Comparison of ENCODE assay signal across 18 cellular contexts in the genomic region with DNA sequence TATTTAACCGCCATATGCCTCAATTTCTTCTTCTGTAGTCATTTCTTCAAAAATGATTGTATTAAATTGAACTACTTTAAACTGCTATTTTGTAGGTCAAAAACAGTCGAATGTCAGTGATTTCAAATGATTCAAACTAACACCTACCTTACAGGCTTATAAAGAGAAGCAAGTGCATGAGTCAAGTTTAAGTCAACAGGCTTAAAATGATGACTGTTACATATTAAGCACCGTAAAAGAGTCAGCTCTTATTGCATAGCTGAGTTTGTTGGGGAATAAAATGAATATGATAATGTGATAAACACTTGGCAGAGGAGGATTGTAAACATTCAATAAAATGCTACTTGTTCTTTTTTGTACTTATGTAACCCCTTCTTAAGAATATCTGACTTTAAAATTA.
DNase-seq lines count a peak whose midpoint lies in the region; ATAC-seq, FAIRE-seq and TF ChIP-seq lines count a peak whose summit lies in the region.
"Had no signal": no experiment of that assay in that cellular context is flagged by ENCODE, and none has a peak within 500 bp of the region (broad histone marks: within the 10 kb centered on the region; RNA-seq: fewer than 3 reads in every experiment).

No MANE protein-coding gene starts in this region.

- no peak for TF ChIP-seq CTCF in HepG2 (CRISPR knock-in tag; IDR thresholded peaks at IDR 0.05)
- no peak for TF ChIP-seq CTCF in right lobe of liver (IDR thresholded peaks at IDR 0.05)
- no peak for TF ChIP-seq CTCF in RWPE1 (conservative IDR thresholded peaks at IDR 0.05; ENCODE audit: low read depth)
- TF ChIP-seq CTCF in fibroblast of mammary gland (conservative IDR thresholded peaks at IDR 0.05; ENCODE audit: control insufficient read depth, insufficient read depth, low read depth, low read length), result no peak
- no peak for TF ChIP-seq CTCF in thoracic aorta (IDR thresholded peaks at IDR 0.05)

- no peak overlapping the region for H3K9ac ChIP-seq in HepG2 (ENCODE audit: insufficient read depth, low read depth, low read length)
- H3K9ac ChIP-seq: BLaER1, KMS-11 had no signal

- H3K4me2 ChIP-seq in HepG2 (ENCODE audit: low read depth, low read length), result no peak overlapping the region
- H3K4me2 ChIP-seq: BLaER1, KMS-11 had no signal

- CTCF ChIA-PET in HepG2 (lab: Yijun Ruan, JAX; ENCODE audit: low intra/inter-chr PET ratio, low total read pairs), result no interaction called here
- CTCF ChIA-PET in RWPE1 (lab: Yijun Ruan, JAX), result no interaction called here

- no peak for ATAC-seq in HepG2
- ATAC-seq in right lobe of liver, result no peak
- peak; percentile 24 for ATAC-seq in thoracic aorta (ENCODE audit: insufficient number of reproducible peaks, low FRiP score, low read depth)
- ATAC-seq in HG02759 (IDR thresholded peaks at IDR 0.05; ENCODE audit: unreplicated experiment), result no peak
- ATAC-seq: HCT116 had no signal

- no peaks in the 10 kb centered on the region for H3K36me3 ChIP-seq in HepG2 (replicated peaks in 1 of 2; ENCODE audit: control insufficient read depth in 1 of 2, insufficient read depth in 2 of 2, low read length in 2 of 2)
- no peaks in the 10 kb centered on the region for H3K36me3 ChIP-seq in right lobe of liver
- no peaks in the 10 kb centered on the region for H3K36me3 ChIP-seq in thoracic aorta
- H3K36me3 ChIP-seq: BLaER1, SJCRH30 had no signal

- no peaks in the 10 kb centered on the region for H3K79me2 ChIP-seq in HepG2 (ENCODE audit: insufficient read depth, low read length)

- in situ Hi-C loops in HepG2 (cut with HindIII; ENCODE audit: extremely low pct_ligation_motif_present, low pct_unique_long_range_greater_than_20kb), result no loop called here

- no peak overlapping the region for H2AFZ ChIP-seq in HepG2 (ENCODE audit: low read length)

- no peak for FAIRE-seq in HepG2 (lab: Jason Lieb, UNC)

- no peaks in the 10 kb centered on the region for H4K20me1 ChIP-seq in HepG2 (ENCODE audit: insufficient read depth, low read length)
- H4K20me1 ChIP-seq: BLaER1 had no signal

- H3K9me3 ChIP-seq in HepG2 (ENCODE audit: low read length), result no peaks in the 10 kb centered on the region
- H3K9me3 ChIP-seq in right lobe of liver, result no peaks in the 10 kb centered on the region
- H3K9me3 ChIP-seq in thoracic aorta, result no peaks in the 10 kb centered on the region
- H3K9me3 ChIP-seq: BLaER1, SJCRH30 had no signal

- TF ChIP-seq RAD21 in HepG2 (CRISPR knock-in tag; IDR thresholded peaks at IDR 0.05), result no peak

- WGBS in HepG2 (ENCODE audit: low lambda C conversion rate), result 24% methylated on average over 3 of the region's 3 CpGs
- WGBS in right lobe of liver (ENCODE audit: insufficient coverage, low coverage, low lambda C conversion rate, missing lambda C conversion rate), result 64% methylated on average over 3 of the region's 3 CpGs

- BruUV-seq in HepG2 (replicated peaks; lab: Mats Ljungman, UMichigan), result no TSS peak

- H3K27me3 ChIP-seq in HepG2 (ENCODE audit: control insufficient read depth in 1 of 2, insufficient read depth in 2 of 2, low read length in 2 of 2), result 0 out of 5 replicates have a peak, but pooled peaks cover 0 to 4% of the 10 kb centered on the region in 2 experiments
- no peaks in the 10 kb centered on the region for H3K27me3 ChIP-seq in right lobe of liver
- no peaks in the 10 kb centered on the region for H3K27me3 ChIP-seq in thoracic aorta (replicated peaks; ENCODE audit: insufficient read depth)
- H3K27me3 ChIP-seq: BLaER1, SJCRH30 had no signal

- H3K4me3 ChIP-seq in HepG2 (replicated peaks in 1 of 3; ENCODE audit: insufficient read depth in 1 of 3, low read depth in 2 of 3, low read length in 3 of 3) (no peak overlapping the region), right lobe of liver (no peak overlapping the region), fibroblast of mammary gland (ENCODE audit: control insufficient read depth, low read depth, low read length) (no peak overlapping the region), thoracic aorta (no peak overlapping the region)
- H3K4me3 ChIP-seq: BLaER1, SJCRH30 had no signal

- intact Hi-C loops in HepG2 (cut with micrococcal nuclease; ENCODE audit: unreplicated experiment) (no loop called here), right lobe of liver (cut with DNase I) (no loop called here)

- no peak for DNase-seq in HepG2 (ENCODE audit: low spot score)
- no peak for DNase-seq in right lobe of liver
- DNase-seq in RWPE1 (ENCODE audit: low spot score), result peak; percentile 15
- peak; percentile 36 for DNase-seq in fibroblast of mammary gland (ENCODE audit: low read depth)
- no peak for DNase-seq in thoracic aorta (ENCODE audit: low spot score)
- no peak for DNase-seq in pons (ENCODE audit: low spot score)
- no peak for DNase-seq in NCI-H69 (lab: John Stamatoyannopoulos, UW)
- DNase-seq: 8988T, GF-D8, NCI-H1436, NCI-H1930, NCI-H226, NCI-H524, SJCRH30 had no signal

- TF ChIP-seq EP300 in HepG2 (IDR thresholded peaks at IDR 0.05; ENCODE audit: low read depth in 2 of 2, low read length in 2 of 2), result no peak
- TF ChIP-seq EP300 in HepG2 (CRISPR knock-in tag; IDR thresholded peaks at IDR 0.05; ENCODE audit: borderline replicate concordance), result no peak

- H3K4me1 ChIP-seq in HepG2 (ENCODE audit: insufficient read depth, low read length) (peaks cover 11% of the 10 kb centered on the region), right lobe of liver (no peaks in the 10 kb centered on the region), thoracic aorta (ENCODE audit: control insufficient read depth in 1 of 2, low read depth in 2 of 2) (peaks cover 8 to 28% of the 10 kb centered on the region in 2 donors)

- TF ChIP-seq POLR2A in HepG2 (IDR thresholded peaks at IDR 0.05; ENCODE audit: insufficient read depth in 1 of 2, low read depth in 2 of 2, low read length in 2 of 2) (no peak), right lobe of liver (IDR thresholded peaks at IDR 0.05) (no peak)

- H3K27ac ChIP-seq in HepG2 (ENCODE audit: extremely low read length, insufficient read depth, low read length) (no peak overlapping the region), right lobe of liver (no peak overlapping the region), RWPE1 (no peak overlapping the region), thoracic aorta (no peak overlapping the region)
- H3K27ac ChIP-seq: BLaER1, KMS-11, SJCRH30 had no signal

- POLR2A ChIA-PET in HepG2 (lab: Yijun Ruan, JAX), result no interaction called here
- POLR2A ChIA-PET in RWPE1 (lab: Yijun Ruan, JAX; ENCODE audit: low non-redundant PET), result no interaction called here

TF ChIP-seq in HepG2, 621 proteins besides CTCF, POLR2A, EP300 and RAD21:
- TF ChIP-seq MAFF (IDR thresholded peaks at IDR 0.05; ENCODE audit: low read depth, low read length) (peak; percentile 46; the same call in 1 of the 2 replicates), ZFP36L1 (CRISPR knock-in tag; IDR thresholded peaks at IDR 0.05) (no peak), MAFK (conservative IDR thresholded peaks at IDR 0.05 in 1 of 2, IDR thresholded peaks at IDR 0.05 in 1 of 2; ENCODE audit: low read length in 2 of 2) (peak; percentile 19 to 49; a peak in 2 of 4 replicates)

Comparison
In these comparisons a context has a peak if more than half of its experiments do, and no peak if none do; other contexts are left out.
1. DNase-seq: peak in RWPE1 (single experiment) and fibroblast of mammary gland (single experiment); none in HepG2 (single experiment), right lobe of liver (0 of 3), thoracic aorta (single experiment), pons (single experiment) and NCI-H69 (single experiment).